In the genomic region with DNA sequence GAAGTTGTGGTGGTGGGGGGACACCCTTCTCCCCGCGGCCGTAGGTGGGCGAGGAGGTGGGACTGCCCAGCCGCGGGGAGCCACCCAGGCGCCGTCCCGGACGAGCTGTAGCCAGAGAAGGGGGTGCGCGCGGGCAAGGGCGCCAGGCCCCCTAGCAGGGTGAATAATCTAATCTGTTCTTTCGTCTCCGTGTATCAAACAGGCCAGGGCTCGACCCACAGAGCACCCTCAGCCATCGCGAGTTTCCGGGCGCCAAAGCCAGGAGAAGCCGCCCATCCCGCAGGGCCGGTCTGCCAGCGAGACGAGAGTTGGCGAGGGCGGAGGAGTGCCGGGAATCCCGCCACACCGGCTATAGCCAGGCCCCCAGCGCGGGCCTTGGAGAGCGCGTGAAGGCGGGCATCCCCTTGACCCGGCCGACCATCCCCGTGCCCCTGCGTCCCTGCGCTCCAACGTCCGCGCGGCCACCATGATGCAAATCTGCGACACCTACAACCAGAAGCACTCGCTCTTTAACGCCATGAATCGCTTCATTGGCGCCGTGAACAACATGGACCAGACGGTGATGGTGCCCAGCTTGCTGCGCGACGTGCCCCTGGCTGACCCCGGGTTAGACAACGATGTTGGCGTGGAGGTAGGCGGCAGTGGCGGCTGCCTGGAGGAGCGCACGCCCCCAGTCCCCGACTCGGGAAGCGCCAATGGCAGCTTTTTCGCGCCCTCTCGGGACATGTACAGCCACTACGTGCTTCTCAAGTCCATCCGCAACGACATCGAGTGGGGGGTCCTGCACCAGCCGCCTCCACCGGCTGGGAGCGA, we compare ENCODE assay signal across 7 cellular contexts. TPM values are rescaled to one million over a fixed set of nuclear protein-coding genes. Genes with fewer than 3 reads are reported as not detected.
DNase-seq lines count a peak whose midpoint lies in the region; ATAC-seq and TF ChIP-seq lines count a peak whose summit lies in the region.

No MANE protein-coding gene starts in this region.

- peaks cover 35% of the 10 kb centered on the region for H3K36me3 Mint-ChIP-seq in activated CD4-positive, alpha-beta T cell treated with anti-CD3 and anti-CD28 coated beads, Interleukin-2, amount 10 ng/mL, durations not matched to agents 7 days and 5 days (ENCODE audit: low read depth)
- H3K36me3 Mint-ChIP-seq in endodermal cell (ENCODE audit: low read depth): peaks cover 25% of the 10 kb centered on the region

- POLR2A ChIA-PET in activated CD4-positive, alpha-beta T cell treated with anti-CD3 and anti-CD28 coated beads, Interleukin-2, amount 10 ng/mL, durations not matched to agents 7 days and 5 days (lab: Charles Lee): interaction anchor here (0.6 kb wide), 1 partner anchor 1005 kb away, joined by 6 read pairs; no protein-coding TSS in a partner anchor

- CTCF ChIA-PET in activated CD4-positive, alpha-beta T cell treated with anti-CD3 and anti-CD28 coated beads, Interleukin-2, amount 10 ng/mL, durations not matched to agents 7 days and 5 days (lab: Charles Lee): interaction anchor here (1.1 kb wide), 1 partner anchor 29 kb away, joined by 4 read pairs; no protein-coding TSS in a partner anchor

- H3K9ac ChIP-seq in HUES48 (ENCODE audit: low read depth, low read length) (peak overlapping the region; percentile 91), endodermal cell (ENCODE audit: extremely low read depth, low read length, poor library complexity, severe bottlenecking) (peak overlapping the region; percentile 80), muscle layer of colon (ENCODE audit: low read length) (peak overlapping the region; percentile 65)

- H3K36me3 ChIP-seq in HUES48 (ENCODE audit: control insufficient read depth, insufficient read depth, low read length) (peaks cover 15% of the 10 kb centered on the region), endodermal cell (ENCODE audit: control insufficient read depth, insufficient read depth, low read length) (peaks cover 16% of the 10 kb centered on the region), muscle layer of colon (ENCODE audit: insufficient read depth, low read length) (no peaks in the 10 kb centered on the region), tibial artery (no peaks in the 10 kb centered on the region)

- peaks cover 30% of the 10 kb centered on the region for H3K4me1 Mint-ChIP-seq in activated CD4-positive, alpha-beta T cell treated with anti-CD3 and anti-CD28 coated beads, Interleukin-2, amount 10 ng/mL, durations not matched to agents 7 days and 5 days
- peaks cover 9% of the 10 kb centered on the region for H3K4me1 Mint-ChIP-seq in endodermal cell

- peak; percentile 12 for ATAC-seq in GM19035 (IDR thresholded peaks at IDR 0.05; ENCODE audit: unreplicated experiment)
- no peak for ATAC-seq in GM19324 (IDR thresholded peaks at IDR 0.05; ENCODE audit: low FRiP score, unreplicated experiment)

- intact Hi-C loops in tibial artery (cut with DNase I; ENCODE audit: low total_unique reads): loop anchor here (5.0 kb wide), 2 partner anchors 123 to 928 kb away; no protein-coding TSS in a partner anchor

- H3K27ac ChIP-seq in HUES48 (ENCODE audit: low read depth, low read length) (peak overlapping the region; percentile 76), endodermal cell (ENCODE audit: low read depth, low read length) (peak overlapping the region; percentile 68), muscle layer of colon (ENCODE audit: low read depth, low read length) (peak overlapping the region; percentile 79), tibial artery (peak overlapping the region; percentile 92 to 96)

- H3K9me3 ChIP-seq in HUES48 (ENCODE audit: control insufficient read depth, insufficient read depth, low read length) (no peaks in the 10 kb centered on the region), endodermal cell (ENCODE audit: control insufficient read depth, low read length) (no peaks in the 10 kb centered on the region), muscle layer of colon (ENCODE audit: low read length) (no peaks in the 10 kb centered on the region), tibial artery (no peaks in the 10 kb centered on the region)

- DNase-seq in activated CD4-positive, alpha-beta T cell treated with anti-CD3 and anti-CD28 coated beads, Interleukin-2, amount 10 ng/mL, durations not matched to agents 7 days and 5 days: peak; percentile 26
- DNase-seq in endodermal cell: peak; percentile 56
- peak; percentile 19 to 64 for DNase-seq in tibial artery

- H3K27ac Mint-ChIP-seq in activated CD4-positive, alpha-beta T cell treated with anti-CD3 and anti-CD28 coated beads, Interleukin-2, amount 10 ng/mL, durations not matched to agents 7 days and 5 days: peak overlapping the region; percentile 96
- peak overlapping the region; percentile 91 for H3K27ac Mint-ChIP-seq in endodermal cell

- TF ChIP-seq CTCF in endodermal cell (conservative IDR thresholded peaks at IDR 0.05) (no peak), tibial artery (IDR thresholded peaks at IDR 0.05) (no peak)

- no peaks in the 10 kb centered on the region for H3K27me3 Mint-ChIP-seq in activated CD4-positive, alpha-beta T cell treated with anti-CD3 and anti-CD28 coated beads, Interleukin-2, amount 10 ng/mL, durations not matched to agents 7 days and 5 days
- H3K27me3 Mint-ChIP-seq in endodermal cell (ENCODE audit: insufficient read depth): no peaks in the 10 kb centered on the region

- H3K4me3 ChIP-seq in HUES48 (ENCODE audit: low read depth, low read length): peak overlapping the region; percentile 86
- H3K4me3 ChIP-seq in endodermal cell (ENCODE audit: low read length): peak overlapping the region; percentile 86
- H3K4me3 ChIP-seq in muscle layer of colon (ENCODE audit: low read depth in 1 of 2, low read length in 2 of 2): peak overlapping the region; percentile 44 to 67
- peak overlapping the region; percentile 70 to 81 for H3K4me3 ChIP-seq in tibial artery

- no peaks in the 10 kb centered on the region for H3K9me3 Mint-ChIP-seq in activated CD4-positive, alpha-beta T cell treated with anti-CD3 and anti-CD28 coated beads, Interleukin-2, amount 10 ng/mL, durations not matched to agents 7 days and 5 days
- peaks cover 44% of the 10 kb centered on the region for H3K9me3 Mint-ChIP-seq in endodermal cell

- WGBS in endodermal cell (ENCODE audit: insufficient coverage in 1 of 2, insufficient read length in 1 of 2), 2 experiments: 0% methylated on average over 71 of the region's 75 CpGs; no CpG with 5 or more reads in 1 of the 2 experiments

- peak overlapping the region; percentile 82 for H3K4me3 Mint-ChIP-seq in activated CD4-positive, alpha-beta T cell treated with anti-CD3 and anti-CD28 coated beads, Interleukin-2, amount 10 ng/mL, durations not matched to agents 7 days and 5 days
- H3K4me3 Mint-ChIP-seq in endodermal cell: peak overlapping the region; percentile 90

- H3K4me1 ChIP-seq in HUES48 (ENCODE audit: control insufficient read depth, insufficient read depth, low read length) (peaks cover 40% of the 10 kb centered on the region), endodermal cell (ENCODE audit: control insufficient read depth, insufficient read depth, low read length) (no peaks in the 10 kb centered on the region), muscle layer of colon (ENCODE audit: insufficient read depth, low read length) (no peaks in the 10 kb centered on the region), tibial artery (peaks cover 0 to 42% (median 0%) of the 10 kb centered on the region in 4 donors)

- no peaks in the 10 kb centered on the region for H3K27me3 ChIP-seq in HUES48 (ENCODE audit: control insufficient read depth, insufficient read depth, low read length)
- no peaks in the 10 kb centered on the region for H3K27me3 ChIP-seq in endodermal cell (ENCODE audit: control insufficient read depth, insufficient read depth, low read length, poor library complexity, severe bottlenecking)
- peaks cover 0 to 7% of the 10 kb centered on the region in 2 donors for H3K27me3 ChIP-seq in muscle layer of colon (ENCODE audit: control insufficient read depth in 1 of 2, insufficient read depth in 2 of 2, low read length in 2 of 2)
- H3K27me3 ChIP-seq in tibial artery: no peaks in the 10 kb centered on the region

RNA-seq across cellular contexts. Expression of gene MID1IP1, which starts 3.4 kb away (rescaled TPM):
- 10 to 100 TPM; 60.8 to 62.0 TPM for total RNA-seq in activated CD4-positive, alpha-beta T cell treated with anti-CD3 and anti-CD28 coated beads, Interleukin-2, amount 10 ng/mL, durations not matched to agents 7 days and 5 days
- 100 to 1,000 TPM in 1 of 2 donors, 10 to 100 TPM in 1; 73.2 to 125 TPM for total RNA-seq in endodermal cell
- polyA plus RNA-seq in endodermal cell (2013, experiment 1 of 2): 60.3 TPM
- polyA plus RNA-seq in endodermal cell (2013, experiment 2 of 2): 58.0 TPM
